10 cellular contexts compared by ENCODE assay signal in the genomic region with DNA sequence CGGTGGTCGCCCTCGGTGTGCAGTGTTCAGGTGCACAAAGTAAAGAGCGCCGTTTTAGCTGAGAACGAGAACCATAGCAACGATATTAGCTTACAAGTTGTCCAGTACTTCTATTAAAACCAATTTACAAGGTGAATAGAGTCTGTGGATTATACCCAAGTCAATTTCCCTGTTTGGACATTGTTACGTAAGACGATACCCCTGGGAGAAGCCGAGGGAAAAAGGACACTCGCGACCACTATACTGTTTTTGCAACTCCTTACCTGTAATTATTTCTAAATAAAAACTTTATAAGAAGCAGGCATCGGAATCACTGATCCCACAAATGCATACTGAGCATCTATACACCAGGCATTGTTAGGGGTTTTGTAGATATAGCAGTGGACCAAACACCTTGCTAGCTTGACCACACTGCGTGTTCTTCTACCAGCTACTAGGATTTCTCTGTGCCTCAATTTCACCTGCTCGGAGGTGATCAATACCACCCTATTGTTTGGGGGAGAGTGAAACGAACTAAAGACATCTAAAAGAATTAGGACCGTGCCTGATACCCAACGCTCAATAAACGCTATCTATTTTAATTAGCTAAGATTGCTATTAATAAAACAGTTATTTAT. TPM values are rescaled to one million over a fixed set of nuclear protein-coding genes. Genes with fewer than 3 reads are reported as not detected.
DNase-seq lines count a peak whose midpoint lies in the region; ATAC-seq and TF ChIP-seq lines count a peak whose summit lies in the region.
"Had no signal": no experiment of that assay in that cellular context is flagged by ENCODE, and none has a peak within 500 bp of the region (broad histone marks: within the 10 kb centered on the region; RNA-seq: fewer than 3 reads in every experiment).

No MANE protein-coding gene starts in this region.

- 1 to 2% methylated on average over 19 of the region's 19 CpGs for WGBS in GM23248 (ENCODE audit: low coverage in 1 of 2, low lambda C conversion rate in 2 of 2, missing lambda C conversion rate in 2 of 2), 2 experiments

- no peak for ATAC-seq in HG02610 (IDR thresholded peaks at IDR 0.05; ENCODE audit: unreplicated experiment)

- H4K20me1 ChIP-seq in GM23248 (ENCODE audit: insufficient read depth), result peaks cover 25% of the 10 kb centered on the region

- in situ Hi-C loops in GM23248 (cut with MboI), result no loop called here

- peak overlapping the region; percentile 85 for H3K4me2 ChIP-seq in GM23248 (ENCODE audit: unreplicated experiment)

- DNase-seq in GM23248 (peak; percentile 15), SJCRH30 (no peak), fibroblast of villous mesenchyme (ENCODE audit: low read depth) (no peak), skeletal muscle cell (ENCODE audit: low read depth) (no peak), COR-L47 (lab: John Stamatoyannopoulos, UW) (no peak), NCI-H1417 (lab: John Stamatoyannopoulos, UW) (no peak), amniotic stem cell (lab: John Stamatoyannopoulos, UW) (no peak)

- H3K4me3 ChIP-seq in GM23248 (peak overlapping the region; percentile 97), SJCRH30 (peak overlapping the region; percentile 99), fibroblast of villous mesenchyme (ENCODE audit: low read depth, low read length) (peak overlapping the region; percentile 100), skeletal muscle cell (ENCODE audit: low read depth, low read length) (peak overlapping the region; percentile 71)

- H3K9me3 ChIP-seq in GM23248 (ENCODE audit: low read depth) (no peaks in the 10 kb centered on the region), SJCRH30 (replicated peaks) (no peaks in the 10 kb centered on the region)

- H2AFZ ChIP-seq in GM23248, result peak overlapping the region; percentile 67

- H3K27me3 ChIP-seq in GM23248 (replicated peaks; ENCODE audit: insufficient read depth) (no peaks in the 10 kb centered on the region), SJCRH30 (no peaks in the 10 kb centered on the region)

- peak overlapping the region; percentile 54 for H3K9ac ChIP-seq in GM23248

- H3K79me2 ChIP-seq in GM23248 (ENCODE audit: insufficient read depth), result peaks cover 50% of the 10 kb centered on the region

- peak overlapping the region; percentile 47; the same call in 1 of the 2 replicates for H3K27ac ChIP-seq in GM23248
- no peak overlapping the region for H3K27ac ChIP-seq in SJCRH30

- no peaks in the 10 kb centered on the region for H3K9me2 ChIP-seq in GM23248 (ENCODE audit: insufficient read depth)

- TF ChIP-seq CTCF in fibroblast of villous mesenchyme (IDR thresholded peaks at IDR 0.05; ENCODE audit: insufficient read depth, low read depth, low read length), result no peak

- peaks cover 37% of the 10 kb centered on the region for H3K36me3 ChIP-seq in GM23248 (ENCODE audit: low read depth)
- peaks cover 42% of the 10 kb centered on the region for H3K36me3 ChIP-seq in SJCRH30

- H3F3A ChIP-seq in GM23248 (ENCODE audit: insufficient read depth), result peaks cover 23% of the 10 kb centered on the region

- peaks cover 19% of the 10 kb centered on the region for H3K4me1 ChIP-seq in GM23248 (ENCODE audit: insufficient read depth)
- H3K4me1 ChIP-seq in SJCRH30, result peaks cover 15% of the 10 kb centered on the region

RNA-seq across cellular contexts. Expression of gene EEF2, which starts 0.5 kb away (rescaled TPM):
- 2,755 and 2,906 TPM in 2 replicates for total RNA-seq in GM23248 (2014; rRNA removed; shearing (Covaris generic))
- 326 and 331 TPM in 2 replicates for polyA plus RNA-seq in GM23248 (2016; fragmentation: Nextera tagmentation; extraction: Ambion mirVana)
- total RNA-seq in SJCRH30 (2014; rRNA removed; shearing (Covaris generic)), result 1,658 and 1,674 TPM in 2 replicates
- total RNA-seq in fibroblast of villous mesenchyme, result 1,931 and 1,932 TPM in 2 replicates

RNA-seq across cellular contexts. Expression of gene DAPK3, which starts 14.9 kb away (rescaled TPM):
- total RNA-seq in GM23248 (2014; rRNA removed; shearing (Covaris generic)), result 167 and 194 TPM in 2 replicates
- 47.6 and 51.1 TPM in 2 replicates for polyA plus RNA-seq in GM23248 (2016; fragmentation: Nextera tagmentation; extraction: Ambion mirVana)
- 39.1 and 41.9 TPM in 2 replicates for total RNA-seq in SJCRH30 (2014; rRNA removed; shearing (Covaris generic))
- total RNA-seq in fibroblast of villous mesenchyme, result 209 and 213 TPM in 2 replicates

RNA-seq across cellular contexts. Expression of gene PIAS4, which starts 21.8 kb away (rescaled TPM):
- 16.8 and 21.0 TPM in 2 replicates for total RNA-seq in GM23248 (2014; rRNA removed; shearing (Covaris generic))
- polyA plus RNA-seq in GM23248 (2016; fragmentation: Nextera tagmentation; extraction: Ambion mirVana), result 6.9 and 9.1 TPM in 2 replicates
- total RNA-seq in SJCRH30 (2014; rRNA removed; shearing (Covaris generic)), result 32.8 and 35.1 TPM in 2 replicates
- 17.3 and 26.7 TPM in 2 replicates for total RNA-seq in fibroblast of villous mesenchyme

RNA-seq across cellular contexts. Expression of gene NMRK2, which starts 52.9 kb away (rescaled TPM):
- not detected in 2 replicates for total RNA-seq in GM23248 (2014; rRNA removed; shearing (Covaris generic))
- not detected in 2 replicates for polyA plus RNA-seq in GM23248 (2016; fragmentation: Nextera tagmentation; extraction: Ambion mirVana)
- 0.79 and 1.1 TPM in 2 replicates for total RNA-seq in SJCRH30 (2014; rRNA removed; shearing (Covaris generic))
- not detected in 2 replicates for total RNA-seq in fibroblast of villous mesenchyme
- total RNA-seq: left colon, M059J had no signal
